ENCODE assay signal across 17 cellular contexts in the genomic region with DNA sequence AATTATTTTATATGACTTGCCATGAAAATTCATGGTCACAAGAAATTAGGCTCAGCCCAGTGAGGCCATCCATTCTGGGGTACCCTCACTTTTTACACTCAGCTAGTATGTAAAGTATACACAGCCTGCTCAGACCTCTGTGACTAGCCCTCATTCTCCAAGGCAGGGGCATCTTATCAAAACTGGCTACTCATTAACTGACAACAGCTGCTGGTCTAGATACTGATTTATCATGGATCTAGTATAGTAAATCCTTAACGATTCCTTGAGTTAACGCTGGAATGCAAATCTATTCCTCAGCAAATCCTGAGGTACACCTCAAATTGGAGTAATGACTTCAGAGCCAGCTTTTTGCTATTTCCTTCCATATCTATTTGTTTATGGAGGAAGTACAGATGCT.
DNase-seq lines count a peak whose midpoint lies in the region; ATAC-seq lines count a peak whose summit lies in the region.
"Had no signal": no experiment of that assay in that cellular context is flagged by ENCODE, and none has a peak within 500 bp of the region (broad histone marks: within the 10 kb centered on the region; RNA-seq: fewer than 3 reads in every experiment).

No MANE protein-coding gene starts in this region.

- H3K4me3 Mint-ChIP-seq in activated CD8-positive, alpha-beta memory T cell treated with anti-CD3 and anti-CD28 coated beads, Interleukin-2, amount 10 ng/mL, durations not matched to agents 7 days and 5 days: no peak overlapping the region
- H3K4me3 Mint-ChIP-seq: CD14-positive monocyte had no signal

- no peaks in the 10 kb centered on the region for H3K27me3 Mint-ChIP-seq in activated CD8-positive, alpha-beta memory T cell treated with anti-CD3 and anti-CD28 coated beads, Interleukin-2, amount 10 ng/mL, durations not matched to agents 7 days and 5 days

- no peaks in the 10 kb centered on the region for H3K9me3 Mint-ChIP-seq in activated CD8-positive, alpha-beta memory T cell treated with anti-CD3 and anti-CD28 coated beads, Interleukin-2, amount 10 ng/mL, durations not matched to agents 7 days and 5 days (ENCODE audit: low read depth)

- H3K4me1 Mint-ChIP-seq in activated CD8-positive, alpha-beta memory T cell treated with anti-CD3 and anti-CD28 coated beads, Interleukin-2, amount 10 ng/mL, durations not matched to agents 7 days and 5 days: no peaks in the 10 kb centered on the region
- H3K4me1 Mint-ChIP-seq: CD14-positive monocyte had no signal

- no peaks in the 10 kb centered on the region for H3K36me3 Mint-ChIP-seq in activated CD8-positive, alpha-beta memory T cell treated with anti-CD3 and anti-CD28 coated beads, Interleukin-2, amount 10 ng/mL, durations not matched to agents 7 days and 5 days
- H3K36me3 Mint-ChIP-seq: CD14-positive monocyte had no signal

- DNase-seq in DMS53 (lab: John Stamatoyannopoulos, UW): peak; percentile 96
- peak; percentile 22 to 39 for DNase-seq in NCI-H526 (lab: John Stamatoyannopoulos, UW)
- DNase-seq in kidney tubule cell (ENCODE audit: low spot score): peak; percentile 23
- DNase-seq in renal cortical epithelial cell (ENCODE audit: low read depth): peak; percentile 46
- no peak for DNase-seq in activated CD8-positive, alpha-beta memory T cell treated with anti-CD3 and anti-CD28 coated beads for 24 hours
- DNase-seq in activated CD8-positive, alpha-beta memory T cell treated with anti-CD3 and anti-CD28 coated beads, Interleukin-2, amount 10 ng/mL, durations not matched to agents 7 days and 5 days: no peak
- DNase-seq: ACHN, AML-193, COR-L47, DMS79 treated with DMSO at 0.1 percent for 48 hours, KBM-7, NCI-H1436, NCI-H2227 treated with DMSO at 0.1 percent for 48 hours, NCI-H524 treated with DMSO at 0.1 percent for 48 hours, PC-9 had no signal

- CTCF ChIA-PET in activated CD8-positive, alpha-beta memory T cell treated with anti-CD3 and anti-CD28 coated beads, Interleukin-2, amount 10 ng/mL, durations not matched to agents 7 days and 5 days (lab: Charles Lee): no interaction called here

- no peak for ATAC-seq in activated CD8-positive, alpha-beta memory T cell treated with anti-CD3 and anti-CD28 coated beads, Interleukin-2, amount 10 ng/mL, durations not matched to agents 7 days and 5 days
- ATAC-seq in GM21723 (IDR thresholded peaks at IDR 0.05; ENCODE audit: unreplicated experiment): no peak

- H3K27ac Mint-ChIP-seq in activated CD8-positive, alpha-beta memory T cell treated with anti-CD3 and anti-CD28 coated beads, Interleukin-2, amount 10 ng/mL, durations not matched to agents 7 days and 5 days: no peak overlapping the region

Comparison
In these comparisons a context has a peak if more than half of its experiments do, and no peak if none do; other contexts are left out.
1. DNase-seq: peak in DMS53 (single experiment), NCI-H526 (2 of 2), kidney tubule cell (single experiment) and renal cortical epithelial cell (single experiment); none in activated CD8-positive, alpha-beta memory T cell treated with anti-CD3 and anti-CD28 coated beads for 24 hours (single experiment) and activated CD8-positive, alpha-beta memory T cell treated with anti-CD3 and anti-CD28 coated beads, Interleukin-2, amount 10 ng/mL, durations not matched to agents 7 days and 5 days (single experiment).